11 cellular contexts compared by ENCODE assay signal in the genomic region with DNA sequence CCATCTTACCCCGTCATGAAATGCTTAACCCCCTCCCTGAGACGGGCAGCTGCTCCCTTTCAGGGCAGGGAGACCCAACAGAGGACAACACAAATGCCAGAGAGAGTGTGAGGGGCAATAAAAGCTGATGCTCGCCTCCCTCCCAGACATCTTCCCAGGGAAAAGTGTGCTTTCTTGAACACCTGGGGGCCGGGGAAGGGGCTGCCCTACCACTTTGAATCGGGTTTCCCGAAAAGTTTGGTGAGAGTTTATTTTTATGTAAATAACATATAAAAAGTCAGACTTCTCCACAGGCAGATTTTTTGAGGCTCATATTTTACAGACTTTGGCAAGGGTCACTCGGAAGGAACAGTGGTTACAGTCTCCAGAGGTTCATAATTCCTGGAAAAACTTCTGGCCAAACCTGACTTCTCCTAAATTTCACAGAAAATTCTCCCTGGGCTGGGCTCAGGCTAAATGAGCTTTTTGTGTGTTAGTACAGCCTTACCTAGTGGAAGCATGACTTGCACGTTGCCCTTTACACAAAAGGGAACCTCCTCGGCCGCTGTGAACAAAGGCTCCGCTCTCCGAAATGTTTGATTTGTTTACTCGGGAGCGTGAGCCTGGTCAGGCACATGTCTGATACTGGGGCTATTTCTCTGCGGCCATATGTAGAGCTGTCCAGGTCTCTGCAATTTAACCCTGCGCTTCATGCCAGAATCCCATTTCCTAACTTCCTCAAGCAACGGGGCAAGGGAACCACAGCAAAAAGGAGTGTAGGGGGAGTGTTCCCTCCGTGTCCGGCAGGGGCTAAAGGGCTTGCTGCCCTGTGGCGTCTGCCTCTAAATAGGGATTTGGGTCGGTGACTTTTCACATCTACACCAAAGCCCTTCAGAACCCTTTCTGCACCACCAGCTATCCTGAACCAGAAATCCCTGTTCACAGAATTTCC. TPM values are rescaled to one million over a fixed set of nuclear protein-coding genes. Genes with fewer than 3 reads are reported as not detected.
DNase-seq lines count a peak whose midpoint lies in the region; ATAC-seq and TF ChIP-seq lines count a peak whose summit lies in the region.
"Had no signal": no experiment of that assay in that cellular context is flagged by ENCODE, and none has a peak within 500 bp of the region (broad histone marks: within the 10 kb centered on the region; RNA-seq: fewer than 3 reads in every experiment).

No MANE protein-coding gene starts in this region.

- no peak for TF ChIP-seq EP300 in gastroesophageal sphincter (IDR thresholded peaks at IDR 0.05)

- peak; percentile 49 for DNase-seq in ELF-1 (ENCODE audit: low read depth, low spot score)
- peak; percentile 49 for DNase-seq in NCI-H345 treated with DMSO at 0.1 percent for 48 hours (lab: John Stamatoyannopoulos, UW; ENCODE audit: unreplicated experiment)
- DNase-seq in nephron progenitor cell = peak; percentile 43
- no peak for DNase-seq in HEK293T (ENCODE audit: extremely low spot score)
- no peak for DNase-seq in NCI-H1694 (lab: John Stamatoyannopoulos, UW)
- no peak for DNase-seq in GM20000 (ENCODE audit: low spot score)
- DNase-seq: naive thymus-derived CD4-positive, alpha-beta T cell; T-helper 9 cell had no signal

- ATAC-seq in gastroesophageal sphincter (peak; percentile 39), HG02938 (IDR thresholded peaks at IDR 0.05; ENCODE audit: unreplicated experiment) (no peak)
- ATAC-seq: naive thymus-derived CD4-positive, alpha-beta T cell had no signal

- peaks cover 91% of the 10 kb centered on the region for H3K4me1 Mint-ChIP-seq in nephron progenitor cell

- H3K36me3 Mint-ChIP-seq in nephron progenitor cell (ENCODE audit: low read depth) = no peaks in the 10 kb centered on the region
- H3K36me3 Mint-ChIP-seq: activated naive CD8-positive, alpha-beta T cell; naive thymus-derived CD4-positive, alpha-beta T cell had no signal

- peaks cover 3% of the 10 kb centered on the region for H3K9me3 Mint-ChIP-seq in nephron progenitor cell

- peaks cover 42% of the 10 kb centered on the region for H3K27me3 Mint-ChIP-seq in nephron progenitor cell (ENCODE audit: low read depth, poor library complexity)

- H3K4me1 ChIP-seq in gastroesophageal sphincter = peaks cover 0 to 32% (median 6%) of the 10 kb centered on the region in 3 donors

- TF ChIP-seq POLR2A in gastroesophageal sphincter (IDR thresholded peaks at IDR 0.05) = no peak

- TF ChIP-seq CTCF in gastroesophageal sphincter (IDR thresholded peaks at IDR 0.05) (peak in 1 of 4 experiments; percentile 18), nephron progenitor cell (IDR thresholded peaks at IDR 0.05) (peak; percentile 27), GM20000 (IDR thresholded peaks at IDR 0.05; ENCODE audit: extremely low read depth, missing control alignments) (no peak)

- H3K9me3 ChIP-seq in gastroesophageal sphincter = peaks cover 0 to 9% (median 0%) of the 10 kb centered on the region in 3 donors

- no peaks in the 10 kb centered on the region for H3K36me3 ChIP-seq in gastroesophageal sphincter

- POLR2A ChIA-PET in HEK293T (lab: Yijun Ruan, JAX) = no interaction called here

- H3K4me3 Mint-ChIP-seq in nephron progenitor cell = peak overlapping the region; percentile 69
- H3K4me3 Mint-ChIP-seq: activated naive CD8-positive, alpha-beta T cell; naive thymus-derived CD4-positive, alpha-beta T cell had no signal

- CTCF ChIA-PET in HEK293T (lab: Yijun Ruan, JAX) = interaction anchor here (0.6 to 2.8 kb wide), 8 partner anchors 10 to 515 kb away, joined by 3 to 11 read pairs (median 6); no protein-coding TSS in a partner anchor

- H3K27ac Mint-ChIP-seq in nephron progenitor cell = peak overlapping the region; percentile 51
- H3K27ac Mint-ChIP-seq: activated naive CD8-positive, alpha-beta T cell; naive thymus-derived CD4-positive, alpha-beta T cell had no signal

- H3K27ac ChIP-seq in gastroesophageal sphincter = no peak overlapping the region

- WGBS in gastroesophageal sphincter (ENCODE audit: low coverage in 1 of 2), 2 donors = 22 to 25% methylated on average over 8 to 21 of the region's 21 CpGs

- peaks cover 83% of the 10 kb centered on the region for H3K27me3 ChIP-seq in gastroesophageal sphincter

- no peak overlapping the region for H3K4me3 ChIP-seq in gastroesophageal sphincter

TF ChIP-seq in HEK293T, 16 proteins besides CTCF, POLR2A, EP300 and RAD21:
- TF ChIP-seq L3MBTL2 (conservative IDR thresholded peaks at IDR 0.05) = no peak
- TF ChIP-seq CTBP1 (IDR thresholded peaks at IDR 0.05; ENCODE audit: borderline replicate concordance) = no peak
- TF ChIP-seq NFRKB (IDR thresholded peaks at IDR 0.05) = no peak
- no peak for TF ChIP-seq FOXK2 (IDR thresholded peaks at IDR 0.05)
- TF ChIP-seq SUZ12 (IDR thresholded peaks at IDR 0.05) = no peak
- TF ChIP-seq ZNF384 (IDR thresholded peaks at IDR 0.05) = no peak
- TF ChIP-seq BHLHE40 (IDR thresholded peaks at IDR 0.05; ENCODE audit: borderline replicate concordance) = no peak
- no peak for TF ChIP-seq SP1 (IDR thresholded peaks at IDR 0.05)
- TF ChIP-seq FOXA1 (IDR thresholded peaks at IDR 0.05) = no peak
- no peak for TF ChIP-seq ARNT (IDR thresholded peaks at IDR 0.05)
- TF ChIP-seq TARDBP (IDR thresholded peaks at IDR 0.05) = no peak
- TF ChIP-seq HDGF (IDR thresholded peaks at IDR 0.05; ENCODE audit: borderline replicate concordance) = no peak
- TF ChIP-seq ELF4 (IDR thresholded peaks at IDR 0.05) = no peak
- TF ChIP-seq, protein P1, sequence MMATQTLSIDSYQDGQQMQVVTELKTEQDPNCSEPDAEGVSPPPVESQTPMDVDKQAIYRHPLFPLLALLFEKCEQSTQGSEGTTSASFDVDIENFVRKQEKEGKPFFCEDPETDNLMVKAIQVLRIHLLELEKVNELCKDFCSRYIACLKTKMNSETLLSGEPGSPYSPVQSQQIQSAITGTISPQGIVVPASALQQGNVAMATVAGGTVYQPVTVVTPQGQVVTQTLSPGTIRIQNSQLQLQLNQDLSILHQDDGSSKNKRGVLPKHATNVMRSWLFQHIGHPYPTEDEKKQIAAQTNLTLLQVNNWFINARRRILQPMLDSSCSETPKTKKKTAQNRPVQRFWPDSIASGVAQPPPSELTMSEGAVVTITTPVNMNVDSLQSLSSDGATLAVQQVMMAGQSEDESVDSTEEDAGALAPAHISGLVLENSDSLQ (IDR thresholded peaks at IDR 0.05) = no peak
- TF ChIP-seq LEF1 (IDR thresholded peaks at IDR 0.05; ENCODE audit: borderline replicate concordance) = no peak
- TF ChIP-seq FOXM1 (IDR thresholded peaks at IDR 0.05; ENCODE audit: borderline replicate concordance) = no peak

RNA-seq across cellular contexts. Expression of gene RTL1, which starts 3.4 kb away (rescaled TPM):
- total RNA-seq in gastroesophageal sphincter = under 1 TPM in 1 of 4 donors, not detected in 3; 0.31 TPM
- total RNA-seq: naive thymus-derived CD4-positive, alpha-beta T cell had no signal

Comparison
In these comparisons a context has a peak if more than half of its experiments do, and no peak if none do; other contexts are left out.
1. DNase-seq: peak in ELF-1 (single experiment), NCI-H345 treated with DMSO at 0.1 percent for 48 hours (single experiment) and nephron progenitor cell (single experiment); none in HEK293T (single experiment), NCI-H1694 (single experiment) and GM20000 (single experiment).